Comparison of ENCODE assay signal across 1 cellular context in genomic region chr11:63680842-63681207, GRCh38.
TF ChIP-seq lines count a peak whose summit lies in the region.

No MANE protein-coding gene starts in this region.

TF ChIP-seq in HEK293, 187 proteins besides CTCF, POLR2A, EP300 and RAD21 (continued from another document):
- TF ChIP-seq, protein P1, sequence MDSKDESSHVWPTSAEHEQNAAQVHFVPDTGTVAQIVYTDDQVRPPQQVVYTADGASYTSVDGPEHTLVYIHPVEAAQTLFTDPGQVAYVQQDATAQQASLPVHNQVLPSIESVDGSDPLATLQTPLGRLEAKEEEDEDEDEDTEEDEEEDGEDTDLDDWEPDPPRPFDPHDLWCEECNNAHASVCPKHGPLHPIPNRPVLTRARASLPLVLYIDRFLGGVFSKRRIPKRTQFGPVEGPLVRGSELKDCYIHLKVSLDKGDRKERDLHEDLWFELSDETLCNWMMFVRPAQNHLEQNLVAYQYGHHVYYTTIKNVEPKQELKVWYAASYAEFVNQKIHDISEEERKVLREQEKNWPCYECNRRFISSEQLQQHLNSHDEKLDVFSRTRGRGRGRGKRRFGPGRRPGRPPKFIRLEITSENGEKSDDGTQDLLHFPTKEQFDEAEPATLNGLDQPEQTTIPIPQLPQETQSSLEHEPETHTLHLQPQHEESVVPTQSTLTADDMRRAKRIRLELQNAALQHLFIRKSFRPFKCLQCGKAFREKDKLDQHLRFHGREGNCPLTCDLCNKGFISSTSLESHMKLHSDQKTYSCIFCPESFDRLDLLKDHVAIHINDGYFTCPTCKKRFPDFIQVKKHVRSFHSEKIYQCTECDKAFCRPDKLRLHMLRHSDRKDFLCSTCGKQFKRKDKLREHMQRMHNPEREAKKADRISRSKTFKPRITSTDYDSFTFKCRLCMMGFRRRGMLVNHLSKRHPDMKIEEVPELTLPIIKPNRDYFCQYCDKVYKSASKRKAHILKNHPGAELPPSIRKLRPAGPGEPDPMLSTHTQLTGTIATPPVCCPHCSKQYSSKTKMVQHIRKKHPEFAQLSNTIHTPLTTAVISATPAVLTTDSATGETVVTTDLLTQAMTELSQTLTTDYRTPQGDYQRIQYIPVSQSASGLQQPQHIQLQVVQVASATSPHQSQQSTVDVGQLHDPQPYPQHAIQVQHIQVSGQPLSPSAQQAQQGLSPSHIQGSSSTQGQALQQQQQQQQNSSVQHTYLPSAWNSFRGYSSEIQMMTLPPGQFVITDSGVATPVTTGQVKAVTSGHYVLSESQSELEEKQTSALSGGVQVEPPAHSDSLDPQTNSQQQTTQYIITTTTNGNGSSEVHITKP (tag by site-specific recombination; IDR thresholded peaks at IDR 0.05), result peak; percentile 82
- peak; percentile 79 for TF ChIP-seq ZNF335 (tag by site-specific recombination; conservative IDR thresholded peaks at IDR 0.05)
- TF ChIP-seq, protein P2, sequence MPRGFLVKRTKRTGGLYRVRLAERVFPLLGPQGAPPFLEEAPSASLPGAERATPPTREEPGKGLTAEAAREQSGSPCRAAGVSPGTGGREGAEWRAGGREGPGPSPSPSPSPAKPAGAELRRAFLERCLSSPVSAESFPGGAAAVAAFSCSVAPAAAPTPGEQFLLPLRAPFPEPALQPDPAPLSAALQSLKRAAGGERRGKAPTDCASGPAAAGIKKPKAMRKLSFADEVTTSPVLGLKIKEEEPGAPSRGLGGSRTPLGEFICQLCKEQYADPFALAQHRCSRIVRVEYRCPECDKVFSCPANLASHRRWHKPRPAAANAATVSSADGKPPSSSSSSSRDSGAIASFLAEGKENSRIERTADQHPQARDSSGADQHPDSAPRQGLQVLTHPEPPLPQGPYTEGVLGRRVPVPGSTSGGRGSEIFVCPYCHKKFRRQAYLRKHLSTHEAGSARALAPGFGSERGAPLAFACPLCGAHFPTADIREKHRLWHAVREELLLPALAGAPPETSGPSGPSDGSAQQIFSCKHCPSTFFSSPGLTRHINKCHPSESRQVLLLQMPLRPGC (tag by site-specific recombination; IDR thresholded peaks at IDR 0.05), result 0 out of 2 replicates have a peak, but pooled peaks have one; percentile 11
